34 cellular contexts compared by ENCODE assay signal in the genomic region with DNA sequence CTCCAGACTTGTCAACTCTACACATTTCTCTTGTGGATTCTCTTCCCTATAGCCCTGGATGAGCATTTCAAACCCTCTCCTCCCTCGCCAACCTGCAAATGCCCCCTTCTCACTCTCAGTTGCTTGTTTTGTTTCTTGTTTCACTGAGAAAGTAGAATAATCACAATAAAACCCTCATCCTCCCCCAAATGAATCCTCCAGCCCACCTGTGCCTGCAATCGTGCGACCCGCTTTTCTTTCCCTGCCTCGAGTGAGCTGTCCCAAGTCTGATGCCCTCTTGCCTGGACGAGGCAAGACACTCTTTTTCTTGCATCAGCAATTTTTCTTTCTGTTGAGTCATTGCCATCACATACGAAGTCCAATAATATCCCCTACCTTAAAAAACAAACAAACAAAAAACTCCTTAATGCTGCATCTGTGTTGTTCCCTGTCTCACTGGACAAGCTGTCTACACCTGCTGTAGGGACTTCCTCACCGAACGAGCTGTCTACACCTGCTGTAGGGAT. TPM values are rescaled to one million over a fixed set of nuclear protein-coding genes. Genes with fewer than 3 reads are reported as not detected.
"Had no signal": no experiment of that assay in that cellular context is flagged by ENCODE, and none has a peak within 500 bp of the region (broad histone marks: within the 10 kb centered on the region; RNA-seq: fewer than 3 reads in every experiment).

No MANE protein-coding gene starts in this region.

- H3K9me3 Mint-ChIP-seq: activated CD4-positive, alpha-beta T cell treated with anti-CD3 and anti-CD28 coated beads, Interleukin-2, amount 10 ng/mL, durations not matched to agents 24 days and 14 days; activated naive CD8-positive, alpha-beta T cell treated with anti-CD3 and anti-CD28 coated beads, Interleukin-2, amount 10 ng/mL, durations not matched to agents 7 days and 5 days; activated T-cell treated with anti-CD3 and anti-CD28 coated beads, Interleukin-2, amount 50 U/mL, for 4 hours; T-helper 2 cell treated with Interferon-gamma antibody and Interleukin-4, amounts not matched to agents 5 μg/mL and 100 μg/mL, for 36 hours had no signal

- H3K36me3 ChIP-seq: adrenal gland, MG63, SJCRH30 had no signal

- H3K4me1 ChIP-seq: SJCRH30 had no signal

- H3K27ac Mint-ChIP-seq: activated CD4-positive, alpha-beta T cell treated with anti-CD3 and anti-CD28 coated beads, Interleukin-2, amount 10 ng/mL, durations not matched to agents 24 days and 14 days; activated naive CD8-positive, alpha-beta T cell treated with anti-CD3 and anti-CD28 coated beads, Interleukin-2, amount 10 ng/mL, durations not matched to agents 7 days and 5 days; activated T-helper 1 cell treated with anti-CD3 and anti-CD28 coated beads, Interleukin-12 subunit alpha, Interleukin-12 subunit beta, Interleukin-2, Interleukin-4 antibody, amounts not matched to agents 30 ng/mL and 10 ng/mL and 1 ng/mL, durations not matched to agents 14 hours and 24 hours and 36 hours; T-helper 2 cell treated with Interferon-gamma antibody and Interleukin-4, amounts not matched to agents 5 μg/mL and 100 μg/mL, for 36 hours had no signal

- H3K27me3 ChIP-seq: SJCRH30 had no signal

- ATAC-seq: activated T-cell treated with anti-CD3 and anti-CD28 coated beads, Interleukin-2, amount 50 U/mL, for 4 hours had no signal

- H3K4me3 Mint-ChIP-seq: activated CD4-positive, alpha-beta T cell treated with anti-CD3 and anti-CD28 coated beads, Interleukin-2, amount 10 ng/mL, durations not matched to agents 24 days and 14 days; activated naive CD8-positive, alpha-beta T cell treated with anti-CD3 and anti-CD28 coated beads, Interleukin-2, amount 10 ng/mL, durations not matched to agents 7 days and 5 days; activated T-cell treated with anti-CD3 and anti-CD28 coated beads, Interleukin-2, amount 50 U/mL, for 4 hours; activated T-helper 1 cell treated with anti-CD3 and anti-CD28 coated beads, Interleukin-12 subunit alpha, Interleukin-12 subunit beta, Interleukin-2, Interleukin-4 antibody, amounts not matched to agents 30 ng/mL and 10 ng/mL and 1 ng/mL, durations not matched to agents 14 hours and 24 hours and 36 hours; brain; T-helper 2 cell treated with Interferon-gamma antibody and Interleukin-4, amounts not matched to agents 5 μg/mL and 100 μg/mL, for 36 hours had no signal

- H3K27ac ChIP-seq: adrenal gland, SJCRH30, SK-N-MC had no signal

- H3K4me3 ChIP-seq: adrenal gland, MG63, SJCRH30, SK-N-MC had no signal

- FAIRE-seq: bronchial epithelial cell, colon, TTC549 had no signal

- H3K9me3 ChIP-seq: adrenal gland, MG63, SJCRH30 had no signal

- H3K4me1 Mint-ChIP-seq: activated naive CD8-positive, alpha-beta T cell treated with anti-CD3 and anti-CD28 coated beads, Interleukin-2, amount 10 ng/mL, durations not matched to agents 7 days and 5 days had no signal

- DNase-seq: activated CD4-positive, alpha-beta T cell treated with anti-CD3 and anti-CD28 coated beads, Interleukin-2, amount 10 ng/mL, durations not matched to agents 24 days and 14 days; activated CD4-positive, alpha-beta T cell treated with anti-CD3 and anti-CD28 coated beads, Interleukin-2, amount 50 U/mL, for 48 hours; activated CD8-positive, alpha-beta memory T cell treated with anti-CD3 and anti-CD28 coated beads, Interleukin-2, amount 50 U/mL, for 4 hours; activated gamma-delta T cell treated with Interleukin-2 at 50 U/mL for 16 hours; activated naive CD4-positive, alpha-beta T cell treated with anti-CD3 and anti-CD28 coated beads, Interleukin-2, amount 50 U/mL, for 16 hours; activated naive CD8-positive, alpha-beta T cell treated with anti-CD3 and anti-CD28 coated beads, Interleukin-2, amount 10 ng/mL, durations not matched to agents 7 days and 5 days; activated T-cell treated with anti-CD3 and anti-CD28 coated beads for 4 hours; activated T-cell treated with anti-CD3 and anti-CD28 coated beads, Interleukin-2, amount 50 U/mL, for 4 hours; adrenal gland; caudate nucleus; cerebellar nuclear complex; Kasumi-1; KG1; MG63; NCI-H1048; NCI-H1105 treated with DMSO at 0.1 percent for 48 hours; NCI-H1436; NCI-H1694; NCI-H2029; NCI-H345; NCI-H524 treated with DMSO at 0.1 percent for 48 hours; NK-92 treated with Interleukin-12 subunit alpha and Interleukin-12 subunit beta, amount 100 ng/mL, for 24 hours; SHP77; SJCRH30 had no signal

- H3K36me3 Mint-ChIP-seq: activated naive CD8-positive, alpha-beta T cell treated with anti-CD3 and anti-CD28 coated beads, Interleukin-2, amount 10 ng/mL, durations not matched to agents 7 days and 5 days; brain had no signal

RNA-seq across cellular contexts. Expression of a gene that starts 3.7 kb away (rescaled TPM):
- total RNA-seq: activated CD4-positive, alpha-beta T cell treated with anti-CD3 and anti-CD28 coated beads, Interleukin-2, amount 10 ng/mL, durations not matched to agents 24 days and 14 days; activated naive CD8-positive, alpha-beta T cell treated with anti-CD3 and anti-CD28 coated beads, Interleukin-2, amount 10 ng/mL, durations not matched to agents 7 days and 5 days; activated T-helper 1 cell treated with anti-CD3 and anti-CD28 coated beads, Interleukin-12 subunit alpha, Interleukin-12 subunit beta, Interleukin-2, Interleukin-4 antibody, amounts not matched to agents 30 ng/mL and 10 ng/mL and 1 ng/mL, durations not matched to agents 14 hours and 24 hours and 36 hours; bronchial epithelial cell; NCI-H460; OCI-LY7; RPMI7951 had no signal
